ENCODE assay signal across 8 cellular contexts in the genomic region with DNA sequence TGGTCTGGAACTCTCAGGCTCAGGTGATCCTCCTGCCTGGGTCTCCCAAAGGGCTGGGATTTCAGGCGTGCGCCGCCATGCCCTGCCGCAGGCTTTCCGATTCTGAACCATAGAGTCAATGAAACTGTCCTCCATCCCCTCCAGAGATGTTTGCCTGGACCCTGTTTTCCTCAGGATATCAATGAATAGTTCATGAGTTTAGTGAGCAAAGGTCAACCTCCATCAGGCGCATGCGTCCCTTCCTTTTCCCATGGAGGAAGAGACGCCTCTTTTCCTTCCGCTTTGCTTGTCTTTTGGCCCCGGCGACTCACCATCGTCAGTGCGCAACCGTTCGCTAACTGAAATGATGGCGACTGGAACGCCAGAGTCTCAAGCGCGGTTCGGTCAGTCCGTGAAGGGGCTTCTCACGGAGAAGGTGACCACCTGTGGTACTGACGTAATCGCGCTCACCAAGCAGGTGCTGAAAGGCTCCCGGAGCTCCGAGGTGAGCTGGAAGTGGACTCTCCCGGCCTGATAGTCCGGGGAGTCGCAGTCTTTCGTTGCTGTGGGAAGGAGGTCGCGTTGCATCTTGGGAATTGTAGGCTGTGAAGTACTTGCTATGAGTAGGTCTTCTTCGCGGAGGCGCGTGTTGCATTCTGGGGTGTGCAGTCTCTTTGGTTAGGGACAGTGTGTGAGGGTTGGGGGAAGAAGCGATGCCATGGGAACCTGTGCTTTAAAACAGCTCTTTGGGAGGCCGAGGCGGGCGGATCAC. TPM values are rescaled to one million over a fixed set of nuclear protein-coding genes. Genes with fewer than 3 reads are reported as not detected.
DNase-seq lines count a peak whose midpoint lies in the region; ATAC-seq and TF ChIP-seq lines count a peak whose summit lies in the region.

A gene with protein sequence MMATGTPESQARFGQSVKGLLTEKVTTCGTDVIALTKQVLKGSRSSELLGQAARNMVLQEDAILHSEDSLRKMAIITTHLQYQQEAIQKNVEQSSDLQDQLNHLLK (plus strand): TSS at position 316 of the 751 bp plus-strand sequence. CDS start 28 bp downstream, at position 344.

- H3K9me3 Mint-ChIP-seq in natural killer cell treated with Interleukin-12 subunit alpha and Interleukin-12 subunit beta and Interleukin-15 and Interleukin-18, amount 100 ng/mL, for 72 hours, result no peaks in the 10 kb centered on the region

- H3K27ac Mint-ChIP-seq in natural killer cell treated with Interleukin-12 subunit alpha and Interleukin-12 subunit beta and Interleukin-15 and Interleukin-18, amount 100 ng/mL, for 72 hours, result peak within 1 kb of the TSS; percentile 92 to 95

- peaks cover 13 to 22% of the 10 kb centered on the region in 2 donors for H3K4me1 Mint-ChIP-seq in natural killer cell treated with Interleukin-12 subunit alpha and Interleukin-12 subunit beta and Interleukin-15 and Interleukin-18, amount 100 ng/mL, for 72 hours (ENCODE audit: low read depth in 2 of 2)

- CTCF ChIA-PET in RWPE1 (lab: Yijun Ruan, JAX), result interaction anchor here (0.7 kb wide), 1 partner anchor 357 kb away, joined by 3 read pairs; no protein-coding TSS in a partner anchor

- H3K27ac ChIP-seq in RWPE1, result peak within 1 kb of the TSS; percentile 86

- H3K4me3 ChIP-seq in LNCaP clone FGC (ENCODE audit: low read depth, low read length) (peak within 1 kb of the TSS; percentile 87), fibroblast of pulmonary artery (replicated peaks; ENCODE audit: low read depth, low read length) (peak within 1 kb of the TSS; percentile 89)

- peak within 1 kb of the TSS; percentile 99 for H3K4me3 Mint-ChIP-seq in natural killer cell treated with Interleukin-12 subunit alpha and Interleukin-12 subunit beta and Interleukin-15 and Interleukin-18, amount 100 ng/mL, for 72 hours

- DNase-seq in Daoy (ENCODE audit: low read depth), result peak; percentile 94
- DNase-seq in GOT3 (lab: John Stamatoyannopoulos, UW), result peak; percentile 88
- DNase-seq in LNCaP clone FGC (ENCODE audit: low read depth), result peak; percentile 95
- DNase-seq in RWPE1 (ENCODE audit: low spot score), result peak; percentile 92
- peak; percentile 73 for DNase-seq in activated T-helper 9 cell treated with anti-CD3 and anti-CD28 coated beads, Interleukin-2, amount 50 U/mL, for 16 hours (ENCODE audit: low read depth)
- DNase-seq in fibroblast of pulmonary artery (ENCODE audit: low read depth), result peak; percentile 98
- peak; percentile 91 for DNase-seq in natural killer cell treated with Interleukin-12 subunit alpha and Interleukin-12 subunit beta and Interleukin-15 and Interleukin-18, amount 100 ng/mL, for 72 hours (ENCODE audit: low spot score)
- peak; percentile 86 for DNase-seq in stimulated activated naive CD8-positive, alpha-beta T cell treated with anti-CD3 and anti-CD28 coated beads, Interleukin-15, Interleukin-2, amounts not matched to agents 100 U/mL and 50 U/mL, for 24 hours

- POLR2A ChIA-PET in RWPE1 (lab: Yijun Ruan, JAX; ENCODE audit: low non-redundant PET), result no interaction called here

- no peaks in the 10 kb centered on the region for H3K36me3 Mint-ChIP-seq in natural killer cell treated with Interleukin-12 subunit alpha and Interleukin-12 subunit beta and Interleukin-15 and Interleukin-18, amount 100 ng/mL, for 72 hours

- H3K27me3 Mint-ChIP-seq in natural killer cell treated with Interleukin-12 subunit alpha and Interleukin-12 subunit beta and Interleukin-15 and Interleukin-18, amount 100 ng/mL, for 72 hours, result no peaks in the 10 kb centered on the region

- ATAC-seq in natural killer cell treated with Interleukin-12 subunit alpha and Interleukin-12 subunit beta and Interleukin-15 and Interleukin-18, amount 100 ng/mL, for 72 hours, result peak; percentile 99
- peak; percentile 100 for ATAC-seq in stimulated activated naive CD8-positive, alpha-beta T cell treated with anti-CD3 and anti-CD28 coated beads, Interleukin-15, Interleukin-2, amounts not matched to agents 100 U/mL and 50 U/mL, for 24 hours

- no peak for TF ChIP-seq CTCF in LNCaP clone FGC (IDR thresholded peaks at IDR 0.05; ENCODE audit: control insufficient read depth, extremely low read depth, insufficient read depth)
- TF ChIP-seq CTCF in RWPE1 (conservative IDR thresholded peaks at IDR 0.05; ENCODE audit: low read depth), result no peak
- no peak for TF ChIP-seq CTCF in fibroblast of pulmonary artery (IDR thresholded peaks at IDR 0.05; ENCODE audit: low read length, missing control alignments)

RNA-seq across cellular contexts. Expression of the gene that starts here (rescaled TPM):
- 10.9 and 13.0 TPM in 2 replicates for total RNA-seq in Daoy (2014; rRNA removed; shearing (Covaris generic))
- total RNA-seq in natural killer cell treated with Interleukin-12 subunit alpha and Interleukin-12 subunit beta and Interleukin-15 and Interleukin-18, amount 100 ng/mL, for 72 hours, result 1 to 10 TPM; 6.5 to 9.0 TPM

Comparison
In these comparisons a context has a peak if more than half of its experiments do, and no peak if none do; other contexts are left out.
1. Peak in every context shown above with its lines: DNase-seq, ATAC-seq, H3K4me3 ChIP-seq and H3K27ac ChIP-seq.